17 cellular contexts compared by ENCODE assay signal in the genomic region with DNA sequence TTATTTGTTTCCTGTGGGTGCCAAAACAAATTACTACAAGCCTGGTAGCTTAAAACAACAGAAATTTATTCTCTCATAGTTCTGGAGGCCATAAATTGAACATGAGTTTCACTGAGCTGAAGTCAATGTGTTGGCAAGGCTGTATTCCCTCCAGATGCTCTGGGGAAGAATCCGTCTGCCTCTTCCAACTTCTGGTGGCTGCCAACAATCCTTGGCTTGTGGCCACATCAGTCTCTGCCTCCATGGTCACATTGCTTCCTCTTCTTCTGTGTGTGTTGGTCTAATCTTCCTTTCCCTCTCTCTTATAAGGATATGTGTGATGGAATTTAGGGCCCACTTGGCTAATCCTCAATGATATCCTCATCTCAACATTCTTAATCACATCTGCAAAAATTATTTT.
"Had no signal": no experiment of that assay in that cellular context is flagged by ENCODE, and none has a peak within 500 bp of the region (broad histone marks: within the 10 kb centered on the region; RNA-seq: fewer than 3 reads in every experiment).

No MANE protein-coding gene starts in this region.

- H3K4me3 ChIP-seq: coronary artery, esophagus muscularis mucosa, gastroesophageal sphincter, hepatocyte, sigmoid colon, spleen, tibial artery had no signal

- DNase-seq: activated CD4-positive, alpha-beta T cell treated with anti-CD3 and anti-CD28 coated beads, Interleukin-2, amount 50 U/mL, for 1 hour; activated CD8-positive, alpha-beta memory T cell treated with anti-CD3 and anti-CD28 coated beads for 24 hours; activated naive CD8-positive, alpha-beta T cell treated with anti-CD3 and anti-CD28 coated beads for 36 hours; effector CD4-positive, alpha-beta T cell; islet precursor cell; mesenchymal stem cell; naive thymus-derived CD8-positive, alpha-beta T cell; sigmoid colon; spleen; stimulated activated CD4-positive, alpha-beta T cell treated with anti-CD3 and anti-CD28 coated beads, Interleukin-2, amount 100 ng/mL, for 24 hours; tibial artery had no signal

- ATAC-seq: gastroesophageal sphincter; left lobe of liver; naive thymus-derived CD8-positive, alpha-beta T cell; stimulated activated effector memory CD8-positive, alpha-beta T cell treated with anti-CD3 and anti-CD28 coated beads, Interleukin-12 subunit alpha, Interleukin-12 subunit beta, amount 100 ng/mL, for 72 hours had no signal
